Comparison of ENCODE assay signal across 16 cellular contexts in genomic region chr6:7922596-7922995, GRCh38.
"Had no signal": no experiment of that assay in that cellular context is flagged by ENCODE, and none has a peak within 500 bp of the region (broad histone marks: within the 10 kb centered on the region; RNA-seq: fewer than 3 reads in every experiment).

No MANE protein-coding gene starts in this region.

- H3K9me3 ChIP-seq: colonic mucosa, neutrophil had no signal

- H3K4me1 Mint-ChIP-seq: activated B cell treated with CpG ODN at 0.5 μM for 24 hours; activated CD4-positive, alpha-beta T cell treated with anti-CD3 and anti-CD28 coated beads, Interleukin-2, amount 10 ng/mL, durations not matched to agents 7 days and 5 days; activated naive CD4-positive, alpha-beta T cell treated with anti-CD3 and anti-CD28 coated beads, Interleukin-2, amount 50 U/mL, for 24 hours; naive thymus-derived CD4-positive, alpha-beta T cell; T-helper 17 cell had no signal

- ATAC-seq: naive thymus-derived CD4-positive, alpha-beta T cell; T-helper 17 cell had no signal

- H3K27me3 ChIP-seq: colonic mucosa, neutrophil, spleen had no signal

- H3K27ac Mint-ChIP-seq: activated B cell treated with CpG ODN at 0.5 μM for 24 hours; activated CD4-positive, alpha-beta T cell treated with anti-CD3 and anti-CD28 coated beads, Interleukin-2, amount 10 ng/mL, durations not matched to agents 7 days and 5 days; activated naive CD4-positive, alpha-beta T cell treated with anti-CD3 and anti-CD28 coated beads, Interleukin-2, amount 50 U/mL, for 24 hours; naive thymus-derived CD4-positive, alpha-beta T cell; T-helper 17 cell had no signal

- H3K4me3 ChIP-seq: colonic mucosa, spleen had no signal

- H3K27me3 Mint-ChIP-seq: activated B cell treated with CpG ODN at 0.5 μM for 24 hours, T-helper 17 cell had no signal

- DNase-seq: activated B cell treated with CpG ODN at 0.5 μM for 24 hours; activated CD4-positive, alpha-beta T cell treated with anti-CD3 and anti-CD28 coated beads, Interleukin-2, amount 10 ng/mL, durations not matched to agents 7 days and 5 days; activated effector memory CD4-positive, alpha-beta T cell treated with Interleukin-2 at 50 U/mL for 16 hours; activated T-cell treated with anti-CD3 and anti-CD28 coated beads for 4 hours; colonic mucosa; hypothalamus; midbrain; naive thymus-derived CD4-positive, alpha-beta T cell; right cardiac atrium; spleen; stimulated activated CD4-positive, alpha-beta T cell treated with anti-CD3 and anti-CD28 coated beads, Interleukin-2, amount 100 ng/mL, for 24 hours; stimulated activated naive CD4-positive, alpha-beta T cell; T-helper 17 cell; trophoblast cell had no signal

- H3K4me1 ChIP-seq: colonic mucosa had no signal

- H3K4me3 Mint-ChIP-seq: activated B cell treated with CpG ODN at 0.5 μM for 24 hours; activated CD4-positive, alpha-beta T cell treated with anti-CD3 and anti-CD28 coated beads, Interleukin-2, amount 10 ng/mL, durations not matched to agents 7 days and 5 days; activated naive CD4-positive, alpha-beta T cell treated with anti-CD3 and anti-CD28 coated beads, Interleukin-2, amount 50 U/mL, for 24 hours; naive thymus-derived CD4-positive, alpha-beta T cell; T-helper 17 cell had no signal

- H3K27ac ChIP-seq: colonic mucosa, neutrophil, spleen had no signal

- H3K36me3 ChIP-seq: colonic mucosa, neutrophil, spleen had no signal
